ENCODE assay signal across 17 cellular contexts in genomic region chr12:120650249-120650690, GRCh38. TPM values are rescaled to one million over a fixed set of nuclear protein-coding genes. Genes with fewer than 3 reads are reported as not detected.
DNase-seq lines count a peak whose midpoint lies in the region; ATAC-seq and TF ChIP-seq lines count a peak whose summit lies in the region.
"Had no signal": no experiment of that assay in that cellular context is flagged by ENCODE, and none has a peak within 500 bp of the region (broad histone marks: within the 10 kb centered on the region; RNA-seq: fewer than 3 reads in every experiment).

No MANE protein-coding gene starts in this region.

- DNase-seq in NCI-H82 (lab: John Stamatoyannopoulos, UW): peak; percentile 46
- DNase-seq in glutamatergic neuron: no peak
- DNase-seq in stimulated activated naive B cell treated with anti-CD40 and anti-IgM and Interleukin-4, amounts not matched to agents 10 μg/mL and 1 μg/mL and 100 μg/mL, for 72 hours: no peak
- DNase-seq in KBM-7: no peak
- no peak for DNase-seq in stimulated activated CD4-positive, alpha-beta T cell treated with anti-CD3 and anti-CD28 coated beads, Interleukin-2, amount 100 ng/mL, for 24 hours
- no peak for DNase-seq in inferior parietal cortex (ENCODE audit: extremely low spot score)
- DNase-seq: activated effector memory CD4-positive, alpha-beta T cell treated with Interleukin-2 at 50 U/mL for 16 hours; GF-D8; NCI-H1436; Peyer's patch had no signal

- in situ Hi-C loops in KBM-7 (cut with MboI; ENCODE audit: low pct_unique_long_range_greater_than_20kb, low sequenced_read_pairs): no loop called here

- H3K4me3 ChIP-seq in BLaER1 treated with 17β-estradiol and CSF1 and Interleukin-3, amounts not matched to agents 10 nM and 100 nM: no peak overlapping the region; a peak in 1 of 20 replicates

- peaks cover 11% of the 10 kb centered on the region for H3K27me3 Mint-ChIP-seq in glutamatergic neuron (ENCODE audit: unreplicated experiment)
- H3K27me3 Mint-ChIP-seq in stimulated activated naive B cell treated with anti-CD40 and anti-IgM and Interleukin-4, amounts not matched to agents 10 μg/mL and 1 μg/mL and 100 μg/mL, for 72 hours: peaks cover 46 to 48% of the 10 kb centered on the region in 2 donors

- H3K36me3 ChIP-seq in BLaER1 treated with 17β-estradiol and CSF1 and Interleukin-3, amounts not matched to agents 10 nM and 100 nM: no peaks in the 10 kb centered on the region
- H3K36me3 ChIP-seq: Peyer's patch had no signal

- no peak overlapping the region for H3K9ac ChIP-seq in BLaER1 treated with 17β-estradiol and CSF1 and Interleukin-3, amounts not matched to agents 10 nM and 100 nM

- no peaks in the 10 kb centered on the region for H3K36me3 Mint-ChIP-seq in glutamatergic neuron (ENCODE audit: unreplicated experiment)
- H3K36me3 Mint-ChIP-seq in stimulated activated naive B cell treated with anti-CD40 and anti-IgM and Interleukin-4, amounts not matched to agents 10 μg/mL and 1 μg/mL and 100 μg/mL, for 72 hours: no peaks in the 10 kb centered on the region
- H3K36me3 Mint-ChIP-seq: mesothelial cell of epicardium had no signal

- TF ChIP-seq CTCF in glutamatergic neuron (IDR thresholded peaks at IDR 0.05; ENCODE audit: partially characterized antibody, unreplicated experiment): no peak

- H3K4me1 ChIP-seq in BLaER1 treated with 17β-estradiol and CSF1 and Interleukin-3, amounts not matched to agents 10 nM and 100 nM: peaks cover 43 to 65% (median 54%) of the 10 kb centered on the region in 10 experiments

- H3K4me2 ChIP-seq in BLaER1 treated with 17β-estradiol and CSF1 and Interleukin-3, amounts not matched to agents 10 nM and 100 nM: peak overlapping the region; percentile 79 to 94 (median 88); a peak in 17 of 22 replicates

- H3K27me3 ChIP-seq in BLaER1 treated with 17β-estradiol and CSF1 and Interleukin-3, amounts not matched to agents 10 nM and 100 nM: peaks cover 16 to 35% (median 23%) of the 10 kb centered on the region in 11 experiments
- H3K27me3 ChIP-seq: Peyer's patch had no signal

- H3K4me3 Mint-ChIP-seq in glutamatergic neuron (ENCODE audit: unreplicated experiment): peak overlapping the region; percentile 65
- H3K4me3 Mint-ChIP-seq in stimulated activated naive B cell treated with anti-CD40 and anti-IgM and Interleukin-4, amounts not matched to agents 10 μg/mL and 1 μg/mL and 100 μg/mL, for 72 hours: no peak overlapping the region
- H3K4me3 Mint-ChIP-seq: endodermal cell had no signal

- no peak for ATAC-seq in stimulated activated naive B cell treated with anti-CD40 and anti-IgM and Interleukin-4, amounts not matched to agents 10 μg/mL and 1 μg/mL and 100 μg/mL, for 72 hours (replicated peaks)

- peaks cover 12% of the 10 kb centered on the region for H3K4me1 Mint-ChIP-seq in glutamatergic neuron (ENCODE audit: low read depth, unreplicated experiment)
- H3K4me1 Mint-ChIP-seq in stimulated activated naive B cell treated with anti-CD40 and anti-IgM and Interleukin-4, amounts not matched to agents 10 μg/mL and 1 μg/mL and 100 μg/mL, for 72 hours: peaks cover 22 to 34% of the 10 kb centered on the region in 2 donors

- H3K27ac ChIP-seq in BLaER1 treated with 17β-estradiol and CSF1 and Interleukin-3, amounts not matched to agents 10 nM and 100 nM: no peak overlapping the region; a peak in 1 of 22 replicates

- H3K9me3 ChIP-seq in BLaER1 treated with 17β-estradiol and CSF1 and Interleukin-3, amounts not matched to agents 10 nM and 100 nM (replicated peaks in 1 of 11): no peaks in the 10 kb centered on the region
- H3K9me3 ChIP-seq: Peyer's patch had no signal

- H3K9me3 Mint-ChIP-seq in glutamatergic neuron (ENCODE audit: unreplicated experiment): peaks cover 6% of the 10 kb centered on the region
- no peaks in the 10 kb centered on the region for H3K9me3 Mint-ChIP-seq in stimulated activated naive B cell treated with anti-CD40 and anti-IgM and Interleukin-4, amounts not matched to agents 10 μg/mL and 1 μg/mL and 100 μg/mL, for 72 hours
- H3K9me3 Mint-ChIP-seq: endodermal cell; mesothelial cell of epicardium; stimulated activated naive CD8-positive, alpha-beta T cell treated with anti-CD3 and anti-CD28 coated beads, Interleukin-15, Interleukin-2, amounts not matched to agents 100 ng/mL and 50 ng/mL, for 24 hours had no signal

- H4K20me1 ChIP-seq in BLaER1 treated with 17β-estradiol and CSF1 and Interleukin-3, amounts not matched to agents 10 nM and 100 nM: no peaks in the 10 kb centered on the region

- peak overlapping the region; percentile 35 for H3K27ac Mint-ChIP-seq in glutamatergic neuron (ENCODE audit: unreplicated experiment)
- peak overlapping the region; percentile 59 for H3K27ac Mint-ChIP-seq in stimulated activated naive B cell treated with anti-CD40 and anti-IgM and Interleukin-4, amounts not matched to agents 10 μg/mL and 1 μg/mL and 100 μg/mL, for 72 hours
- H3K27ac Mint-ChIP-seq: activated CD4-positive, alpha-beta T cell treated with anti-CD3 and anti-CD28 coated beads for 36 hours; endodermal cell; mesothelial cell of epicardium; stimulated activated naive CD8-positive, alpha-beta T cell treated with anti-CD3 and anti-CD28 coated beads, Interleukin-15, Interleukin-2, amounts not matched to agents 100 ng/mL and 50 ng/mL, for 24 hours had no signal

RNA-seq across cellular contexts. Expression of gene CABP1, which starts 9.8 kb away (rescaled TPM):
- total RNA-seq in glutamatergic neuron (ENCODE audit: unreplicated experiment): 0.83 TPM
- total RNA-seq: chondrocyte, MCF 10A had no signal

RNA-seq across cellular contexts. Expression of gene MLEC, which starts 36.7 kb away (rescaled TPM):
- total RNA-seq in glutamatergic neuron (ENCODE audit: unreplicated experiment): 50.8 TPM

RNA-seq across cellular contexts. Expression of gene UNC119B, which starts 60.0 kb away (rescaled TPM):
- 16.2 TPM for total RNA-seq in glutamatergic neuron (ENCODE audit: unreplicated experiment)
